Comparison of ENCODE assay signal across 22 cellular contexts in the genomic region with DNA sequence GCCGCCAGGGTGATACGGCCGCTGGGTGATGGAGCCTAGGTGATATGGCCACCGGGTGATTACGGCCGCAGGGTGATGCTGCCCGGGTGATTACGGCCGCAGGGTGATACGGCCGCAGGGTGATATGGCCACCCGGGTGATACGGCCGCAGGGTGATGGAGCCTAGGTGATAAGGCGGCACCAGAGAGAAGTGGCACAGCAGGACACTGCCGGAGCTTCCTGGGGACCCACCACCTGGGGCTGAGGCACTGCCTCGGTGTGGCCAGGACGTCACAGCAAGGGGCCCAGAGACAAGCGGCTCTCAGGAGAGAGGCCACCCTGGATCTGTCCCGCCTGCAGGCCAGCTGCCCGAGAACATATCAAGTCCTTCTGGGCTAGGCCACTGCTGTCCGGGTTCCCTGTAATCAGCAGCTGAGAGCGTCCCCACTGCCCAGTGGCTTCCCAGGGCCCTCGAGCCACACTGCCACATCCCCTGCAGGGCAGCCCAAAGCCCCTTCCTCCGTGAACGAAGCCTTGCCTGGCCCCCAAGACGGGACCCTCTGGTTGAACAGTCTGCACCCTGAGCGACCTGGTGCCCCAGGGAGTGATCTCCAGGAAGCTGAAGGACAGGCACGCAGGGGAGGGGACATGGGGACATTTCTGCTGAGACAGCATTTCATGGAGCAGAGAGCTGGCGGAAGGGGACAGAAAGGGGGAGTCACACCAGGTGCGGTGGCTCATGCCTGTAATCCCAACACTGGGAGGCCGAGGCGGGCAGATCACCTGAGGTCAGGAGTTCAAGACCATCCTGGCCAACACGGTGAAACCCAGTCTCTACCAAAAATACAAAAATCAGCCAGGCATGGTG. TPM values are rescaled to one million over a fixed set of nuclear protein-coding genes. Genes with fewer than 3 reads are reported as not detected.
DNase-seq lines count a peak whose midpoint lies in the region; ATAC-seq, FAIRE-seq and TF ChIP-seq lines count a peak whose summit lies in the region.
"Had no signal": no experiment of that assay in that cellular context is flagged by ENCODE, and none has a peak within 500 bp of the region (broad histone marks: within the 10 kb centered on the region; RNA-seq: fewer than 3 reads in every experiment).

No MANE protein-coding gene starts in this region.

- H3K4me3 ChIP-seq in A549 (no peak overlapping the region), K562 (no peak overlapping the region), HepG2 (replicated peaks in 1 of 3; ENCODE audit: insufficient read depth in 1 of 3, low read depth in 2 of 3, low read length in 3 of 3) (no peak overlapping the region)
- H3K4me3 ChIP-seq: GM23248, HAP-1 had no signal

- FAIRE-seq in A549 (lab: Jason Lieb, UNC): no peak
- no peak for FAIRE-seq in K562 (lab: Jason Lieb, UNC)
- no peak for FAIRE-seq in HepG2 (lab: Jason Lieb, UNC)
- FAIRE-seq: A204.1, G401.6, GM12892, GM18507, HTR-8/SVneo had no signal

- no peak for TF ChIP-seq CTCF in A549 (IDR thresholded peaks at IDR 0.05)
- no peak for TF ChIP-seq CTCF in GM13976 (IDR thresholded peaks at IDR 0.05; ENCODE audit: borderline replicate concordance, control extremely low read depth, extremely low read depth, insufficient read depth, missing control alignments)
- TF ChIP-seq CTCF in K562 (IDR thresholded peaks at IDR 0.05 in 2 of 3, conservative IDR thresholded peaks at IDR 0.05 in 1 of 3; ENCODE audit: insufficient read depth in 2 of 3, low read depth in 1 of 3, low read length in 3 of 3): no peak
- TF ChIP-seq CTCF in HepG2 (CRISPR knock-in tag; IDR thresholded peaks at IDR 0.05): no peak

- H3K9ac ChIP-seq in K562 (ENCODE audit: insufficient read depth in 1 of 2, low read depth in 2 of 2, low read length in 2 of 2): no peak overlapping the region
- H3K9ac ChIP-seq in HepG2 (ENCODE audit: insufficient read depth, low read depth, low read length): no peak overlapping the region
- H3K9ac ChIP-seq: GM23248 had no signal

- H3K79me2 ChIP-seq in K562 (ENCODE audit: control insufficient read depth, insufficient read depth, low read length): peaks cover 66% of the 10 kb centered on the region
- H3K79me2 ChIP-seq in HepG2 (ENCODE audit: insufficient read depth, low read length): peaks cover 35% of the 10 kb centered on the region

- in situ Hi-C loops in GM13976 (cut with MboI; ENCODE audit: low sequenced_read_pairs, unreplicated experiment): no loop called here
- in situ Hi-C loops in K562 (cut with MboI): no loop called here
- in situ Hi-C loops in HepG2 (cut with HindIII; ENCODE audit: extremely low pct_ligation_motif_present, low pct_unique_long_range_greater_than_20kb): loop anchor here (5.0 kb wide), 1 partner anchor 63 kb away; no protein-coding TSS in a partner anchor

- no peaks in the 10 kb centered on the region for H3K4me1 ChIP-seq in A549
- peaks cover 0 to 22% of the 10 kb centered on the region in 2 experiments; a peak in 1 of 5 replicates for H3K4me1 ChIP-seq in K562 (replicated peaks in 1 of 2; ENCODE audit: control insufficient read depth in 2 of 2, insufficient read depth in 2 of 2, low read length in 2 of 2)
- H3K4me1 ChIP-seq in HepG2 (ENCODE audit: insufficient read depth, low read length): no peaks in the 10 kb centered on the region
- H3K4me1 ChIP-seq: BE2C, HAP-1 had no signal

- CTCF ChIA-PET in A549 (lab: Yijun Ruan, JAX): interaction anchor here (0.6 to 3.8 kb wide), 4 partner anchors 11 to 194 kb away, joined by 3 to 14 read pairs (median 3); no protein-coding TSS in a partner anchor
- CTCF ChIA-PET in K562 (lab: Yijun Ruan, JAX; ENCODE audit: low intra/inter-chr PET ratio): no interaction called here
- CTCF ChIA-PET in HepG2 (lab: Yijun Ruan, JAX; ENCODE audit: low intra/inter-chr PET ratio, low total read pairs): no interaction called here

- TF ChIP-seq RAD21 in A549 (conservative IDR thresholded peaks at IDR 0.05 in 1 of 2, IDR thresholded peaks at IDR 0.05 in 1 of 2) (no peak), K562 (CRISPR knock-in tag; conservative IDR thresholded peaks at IDR 0.05 in 1 of 2, IDR thresholded peaks at IDR 0.05 in 1 of 2) (no peak), HepG2 (CRISPR knock-in tag; IDR thresholded peaks at IDR 0.05) (no peak)

- no peaks in the 10 kb centered on the region for H3K9me1 ChIP-seq in K562 (ENCODE audit: control insufficient read depth, insufficient read depth, low read length)

- no peaks in the 10 kb centered on the region for H3K9me3 ChIP-seq in A549
- H3K9me3 ChIP-seq in K562 (replicated peaks; ENCODE audit: control insufficient read depth, insufficient read depth, low read depth, low read length): peaks cover 2% of the 10 kb centered on the region; the same call in 1 of the 2 replicates
- H3K9me3 ChIP-seq in HepG2 (ENCODE audit: low read length): no peaks in the 10 kb centered on the region
- H3K9me3 ChIP-seq: BE2C, HAP-1 had no signal

- WGBS in A549 (ENCODE audit: missing lambda C conversion rate): 93% methylated on average over 28 of the region's 34 CpGs
- 98% methylated on average over 20 of the region's 34 CpGs for WGBS in K562 (ENCODE audit: insufficient coverage, low coverage, missing lambda C conversion rate)
- 98% methylated on average over 14 of the region's 34 CpGs for WGBS in HepG2 (ENCODE audit: low lambda C conversion rate)

- H3K4me2 ChIP-seq in A549: no peak overlapping the region
- no peak overlapping the region for H3K4me2 ChIP-seq in K562 (ENCODE audit: insufficient read depth, low read length)
- H3K4me2 ChIP-seq in HepG2 (ENCODE audit: low read depth, low read length): no peak overlapping the region

- POLR2A ChIA-PET in A549 (lab: Yijun Ruan, JAX): no interaction called here
- POLR2A ChIA-PET in K562 (lab: Yijun Ruan, JAX): no interaction called here
- POLR2A ChIA-PET in HepG2 (lab: Yijun Ruan, JAX): no interaction called here

- no peaks in the 10 kb centered on the region for H3K27me3 ChIP-seq in K562 (ENCODE audit: control insufficient read depth in 2 of 2, insufficient read depth in 2 of 2, low read length in 2 of 2)
- H3K27me3 ChIP-seq in HepG2 (ENCODE audit: control insufficient read depth in 1 of 2, insufficient read depth in 2 of 2, low read length in 2 of 2): no peaks in the 10 kb centered on the region; a peak in 1 of 5 replicates
- H3K27me3 ChIP-seq: BE2C had no signal

- H3K36me3 ChIP-seq in K562 (ENCODE audit: control insufficient read depth, insufficient read depth, low read length): peaks cover 80% of the 10 kb centered on the region
- H3K36me3 ChIP-seq in HepG2 (replicated peaks in 1 of 2; ENCODE audit: control insufficient read depth in 1 of 2, insufficient read depth in 2 of 2, low read length in 2 of 2): peaks cover 39 to 78% of the 10 kb centered on the region in 2 experiments

- no peak overlapping the region for H2AFZ ChIP-seq in K562 (ENCODE audit: low read depth, low read length)
- no peak overlapping the region for H2AFZ ChIP-seq in HepG2 (ENCODE audit: low read length)
- H2AFZ ChIP-seq: GM23248 had no signal

- no peak for DNase-seq in A549 (ENCODE audit: low read depth in 1 of 2, low spot score in 1 of 2)
- DNase-seq in GM13976 (ENCODE audit: low spot score): peak; percentile 37
- DNase-seq in K562 (ENCODE audit: extremely low read depth in 1 of 4, low spot score in 3 of 4): no peak
- DNase-seq in HepG2 (ENCODE audit: low spot score): no peak
- no peak for DNase-seq in NK-92 treated with Interleukin-12 subunit alpha and Interleukin-12 subunit beta, amount 100 ng/mL, for 24 hours (lab: John Stamatoyannopoulos, UW)
- DNase-seq in erythroblast (lab: John Stamatoyannopoulos, UW): no peak
- DNase-seq in kidney glomerular epithelial cell (lab: John Stamatoyannopoulos, UW): no peak
- DNase-seq: BE2C; CD4-positive, alpha-beta memory T cell; DMS153; DMS79 treated with DMSO at 0.1 percent for 48 hours; EL; GM23248; KBM-7 had no signal

- no TSS peak for BruUV-seq in K562 (replicated peaks; lab: Mats Ljungman, UMichigan)
- no TSS peak for BruUV-seq in HepG2 (replicated peaks; lab: Mats Ljungman, UMichigan)

- TF ChIP-seq EP300 in A549 (IDR thresholded peaks at IDR 0.05) (no peak), K562 (IDR thresholded peaks at IDR 0.05; ENCODE audit: low read length) (no peak), HepG2 (IDR thresholded peaks at IDR 0.05; ENCODE audit: low read depth in 2 of 2, low read length in 2 of 2) (no peak), HepG2 (CRISPR knock-in tag; IDR thresholded peaks at IDR 0.05; ENCODE audit: borderline replicate concordance) (no peak)

- ATAC-seq in A549 (no peak), K562 (no peak), HepG2 (no peak), HG03432 (IDR thresholded peaks at IDR 0.05; ENCODE audit: unreplicated experiment) (no peak)

- H4K20me1 ChIP-seq in K562 (replicated peaks; ENCODE audit: control insufficient read depth, insufficient read depth, low read length) (no peaks in the 10 kb centered on the region), HepG2 (ENCODE audit: insufficient read depth, low read length) (peaks cover 32% of the 10 kb centered on the region)

- intact Hi-C loops in K562 (cut with micrococcal nuclease) (no loop called here), HepG2 (cut with micrococcal nuclease; ENCODE audit: unreplicated experiment) (no loop called here)

- H3K27ac ChIP-seq in A549: no peak overlapping the region
- no peak overlapping the region for H3K27ac ChIP-seq in K562 (ENCODE audit: extremely low read depth, low read depth, low read length)
- H3K27ac ChIP-seq in HepG2 (ENCODE audit: extremely low read length, insufficient read depth, low read length): no peak overlapping the region
- H3K27ac ChIP-seq: C4-2B, GM23248 had no signal

- TF ChIP-seq POLR2A in A549 (IDR thresholded peaks at IDR 0.05; ENCODE audit: low read length): no peak
- TF ChIP-seq POLR2A in K562 (conservative IDR thresholded peaks at IDR 0.05): no peak
- no peak for TF ChIP-seq POLR2A in HepG2 (IDR thresholded peaks at IDR 0.05; ENCODE audit: insufficient read depth in 1 of 2, low read depth in 2 of 2, low read length in 2 of 2)
- no peak for TF ChIP-seq POLR2A in erythroblast (IDR thresholded peaks at IDR 0.05; ENCODE audit: low read length)

RNA-seq across cellular contexts. Expression of a gene that starts 22.1 kb away (rescaled TPM):
- 10.7 and 12.5 TPM in 2 replicates for polyA plus RNA-seq in A549 (2011; rRNA removed)
- 30.2 and 54.5 TPM in 2 replicates for polyA plus RNA-seq in A549 (2012; cell fraction: cytosol; rRNA removed)
- 44.0 and 78.8 TPM in 2 replicates for polyA plus RNA-seq in A549 (2012; cell fraction: nucleus; rRNA removed)
- polyA plus RNA-seq in A549 (2017; fragmentation: RNase III; extraction: RNeasy Plus Mini Kit Qiagen cat#74134 plus additional on column Dnase treatment): 35.1 to 39.3 TPM (median 36.7 TPM) in 3 replicates
- 7.8 and 9.9 TPM in 2 replicates for polyA minus RNA-seq in A549 (2011; rRNA and poly(A)+ RNA removed)
- 17.6 and 47.4 TPM in 2 replicates for total RNA-seq in K562 (2011; cell fraction: chromatin; rRNA removed; ENCODE audit: low replicate concordance)
- total RNA-seq in K562 (2011; cell fraction: nucleolus; rRNA removed): 27.8 and 29.1 TPM in 2 replicates
- 19.5 and 20.7 TPM in 2 replicates for total RNA-seq in K562 (2011; cell fraction: nucleoplasm; rRNA removed)
- 77.6 and 84.0 TPM in 2 replicates for total RNA-seq in K562 (2014; rRNA removed)
- total RNA-seq in K562 (2014; rRNA removed; fragmentation: Illumina TruSeq; extraction: Trizol): 5.3 and 5.7 TPM in 2 replicates
- 26.1 and 30.6 TPM in 2 replicates for total RNA-seq in K562 (2015; rRNA removed; fragmentation: Illumina TruSeq; extraction: Trizol)
- 65.9 and 73.8 TPM in 2 replicates for total RNA-seq in K562 (2021)
- polyA plus RNA-seq in K562 (2011; rRNA removed): 7.3 and 10.9 TPM in 2 replicates
- 11.1 and 55.5 TPM in 2 replicates for polyA plus RNA-seq in K562 (2011; cell fraction: cytosol; rRNA removed)
- 10.4 and 17.2 TPM in 2 replicates for polyA plus RNA-seq in K562 (2011; cell fraction: nucleus; rRNA removed)
- 35.3 and 37.8 TPM in 2 replicates for polyA plus RNA-seq in K562 (2012)
- 6.9 and 20.9 TPM in 2 replicates for polyA plus RNA-seq in K562 (2014; fragmentation: Illumina TruSeq; extraction: Trizol)
- polyA plus RNA-seq in K562 (2014; fragmentation: Nextera tagmentation; extraction: Ambion mirVana): under 1 TPM; 0.45 to 0.53 TPM
- polyA plus RNA-seq in K562 (2014; rRNA removed): 51.1 and 54.4 TPM in 2 replicates
- polyA minus RNA-seq in K562 (2011; rRNA and poly(A)+ RNA removed): 1.8 and 3.2 TPM in 2 replicates
- polyA minus RNA-seq in K562 (2011; cell fraction: cytosol; rRNA and poly(A)+ RNA removed): 20.8 and 30.9 TPM in 2 replicates
- 6.3 and 6.7 TPM in 2 replicates for polyA minus RNA-seq in K562 (2011; cell fraction: nucleus; rRNA and poly(A)+ RNA removed)
- 35.6 and 42.8 TPM in 2 replicates for total RNA-seq in HepG2 (2016; rRNA removed; fragmentation: Illumina TruSeq; extraction: Trizol)
- total RNA-seq in HepG2 (2016; cell fraction: cytosol; rRNA removed; fragmentation: Illumina TruSeq; extraction: Trizol; ENCODE audit: low read depth): 29.0 and 33.1 TPM in 2 replicates
- 34.7 and 46.1 TPM in 2 replicates for total RNA-seq in HepG2 (2016; cell fraction: insoluble cytoplasmic fraction; rRNA removed; fragmentation: Illumina TruSeq; extraction: Trizol)
- 62.2 and 73.5 TPM in 2 replicates for total RNA-seq in HepG2 (2016; cell fraction: membrane; rRNA removed; fragmentation: Illumina TruSeq; extraction: Trizol)
- 17.6 and 21.2 TPM in 2 replicates for total RNA-seq in HepG2 (2016; cell fraction: nucleus; rRNA removed; fragmentation: Illumina TruSeq; extraction: Trizol)
- 15.1 and 23.1 TPM in 2 replicates for polyA plus RNA-seq in HepG2 (2011; rRNA removed)
- 9.6 and 21.1 TPM in 2 replicates for polyA plus RNA-seq in HepG2 (2011; cell fraction: cytosol; rRNA removed)
- 24.0 and 30.1 TPM in 2 replicates for polyA plus RNA-seq in HepG2 (2011; cell fraction: nucleus; rRNA removed)
- 20.1 and 21.2 TPM in 2 replicates for polyA plus RNA-seq in HepG2 (2012)
- 34.6 and 40.9 TPM in 2 replicates for polyA plus RNA-seq in HepG2 (2016; cell fraction: cytosol; fragmentation: Illumina TruSeq; extraction: Trizol; ENCODE audit: low read depth)
- polyA plus RNA-seq in HepG2 (2016; cell fraction: insoluble cytoplasmic fraction; fragmentation: Illumina TruSeq; extraction: Trizol; ENCODE audit: low read depth): 47.2 and 47.3 TPM in 2 replicates
- 55.5 and 74.3 TPM in 2 replicates for polyA plus RNA-seq in HepG2 (2016; cell fraction: membrane; fragmentation: Illumina TruSeq; extraction: Trizol; ENCODE audit: low read depth)
- polyA plus RNA-seq in HepG2 (2016; cell fraction: nucleus; fragmentation: Illumina TruSeq; extraction: Trizol; ENCODE audit: insufficient read depth, low read depth): 38.1 and 41.9 TPM in 2 replicates
- 11.1 and 37.8 TPM in 2 replicates for polyA minus RNA-seq in HepG2 (2011; rRNA and poly(A)+ RNA removed; ENCODE audit: low replicate concordance)
- polyA minus RNA-seq in HepG2 (2011; cell fraction: cytosol; rRNA and poly(A)+ RNA removed): 24.6 and 29.7 TPM in 2 replicates
- polyA minus RNA-seq in HepG2 (2011; cell fraction: nucleus; rRNA and poly(A)+ RNA removed): 9.8 and 11.8 TPM in 2 replicates

RNA-seq across cellular contexts. Expression of a gene that starts 42.1 kb away (rescaled TPM):
- polyA plus RNA-seq in A549 (2011; rRNA removed): 10.5 and 16.5 TPM in 2 replicates
- 25.2 and 37.2 TPM in 2 replicates for polyA plus RNA-seq in A549 (2012; cell fraction: cytosol; rRNA removed)
- polyA plus RNA-seq in A549 (2012; cell fraction: nucleus; rRNA removed): 65.0 and 72.7 TPM in 2 replicates
- polyA plus RNA-seq in A549 (2017; fragmentation: RNase III; extraction: RNeasy Plus Mini Kit Qiagen cat#74134 plus additional on column Dnase treatment): 23.1 to 26.2 TPM (median 25.5 TPM) in 3 replicates
- polyA minus RNA-seq in A549 (2011; rRNA and poly(A)+ RNA removed): 15.4 and 15.6 TPM in 2 replicates
- total RNA-seq in K562 (2011; cell fraction: chromatin; rRNA removed; ENCODE audit: low replicate concordance): 10.3 and 22.0 TPM in 2 replicates
- 14.7 and 18.6 TPM in 2 replicates for total RNA-seq in K562 (2011; cell fraction: nucleolus; rRNA removed)
- total RNA-seq in K562 (2011; cell fraction: nucleoplasm; rRNA removed): 13.4 and 17.9 TPM in 2 replicates
- 20.0 and 20.8 TPM in 2 replicates for total RNA-seq in K562 (2014; rRNA removed)
- total RNA-seq in K562 (2014; rRNA removed; fragmentation: Illumina TruSeq; extraction: Trizol): 2.0 and 2.8 TPM in 2 replicates
- total RNA-seq in K562 (2015; rRNA removed; fragmentation: Illumina TruSeq; extraction: Trizol): 6.9 and 7.0 TPM in 2 replicates
- 38.8 and 40.0 TPM in 2 replicates for total RNA-seq in K562 (2021)
- polyA plus RNA-seq in K562 (2011; rRNA removed): 6.1 and 7.4 TPM in 2 replicates
- polyA plus RNA-seq in K562 (2011; cell fraction: cytosol; rRNA removed): 14.2 and 42.2 TPM in 2 replicates
- polyA plus RNA-seq in K562 (2011; cell fraction: nucleus; rRNA removed): 10.7 and 21.0 TPM in 2 replicates
- 17.4 and 18.2 TPM in 2 replicates for polyA plus RNA-seq in K562 (2012)
- 7.7 and 10.6 TPM in 2 replicates for polyA plus RNA-seq in K562 (2014; fragmentation: Illumina TruSeq; extraction: Trizol)
- polyA plus RNA-seq in K562 (2014; fragmentation: Nextera tagmentation; extraction: Ambion mirVana): under 1 TPM; 0.39 to 0.49 TPM
- polyA plus RNA-seq in K562 (2014; rRNA removed): 24.3 and 28.4 TPM in 2 replicates
- 2.2 and 4.2 TPM in 2 replicates for polyA minus RNA-seq in K562 (2011; rRNA and poly(A)+ RNA removed)
- 8.6 and 9.5 TPM in 2 replicates for polyA minus RNA-seq in K562 (2011; cell fraction: cytosol; rRNA and poly(A)+ RNA removed)
- polyA minus RNA-seq in K562 (2011; cell fraction: nucleus; rRNA and poly(A)+ RNA removed): 2.8 and 3.4 TPM in 2 replicates
- total RNA-seq in HepG2 (2016; rRNA removed; fragmentation: Illumina TruSeq; extraction: Trizol): 24.4 and 30.3 TPM in 2 replicates
- 8.7 and 10.7 TPM in 2 replicates for total RNA-seq in HepG2 (2016; cell fraction: cytosol; rRNA removed; fragmentation: Illumina TruSeq; extraction: Trizol; ENCODE audit: low read depth)
- 24.3 and 28.9 TPM in 2 replicates for total RNA-seq in HepG2 (2016; cell fraction: insoluble cytoplasmic fraction; rRNA removed; fragmentation: Illumina TruSeq; extraction: Trizol)
- total RNA-seq in HepG2 (2016; cell fraction: membrane; rRNA removed; fragmentation: Illumina TruSeq; extraction: Trizol): 18.5 and 19.0 TPM in 2 replicates
- total RNA-seq in HepG2 (2016; cell fraction: nucleus; rRNA removed; fragmentation: Illumina TruSeq; extraction: Trizol): 16.6 and 20.8 TPM in 2 replicates
- polyA plus RNA-seq in HepG2 (2011; rRNA removed): 27.4 and 34.2 TPM in 2 replicates
- polyA plus RNA-seq in HepG2 (2011; cell fraction: cytosol; rRNA removed): 26.3 and 39.4 TPM in 2 replicates
- 141 and 147 TPM in 2 replicates for polyA plus RNA-seq in HepG2 (2011; cell fraction: nucleus; rRNA removed)
- 31.4 and 36.8 TPM in 2 replicates for polyA plus RNA-seq in HepG2 (2012)
- 9.9 and 10.2 TPM in 2 replicates for polyA plus RNA-seq in HepG2 (2016; cell fraction: cytosol; fragmentation: Illumina TruSeq; extraction: Trizol; ENCODE audit: low read depth)
- 35.6 and 37.8 TPM in 2 replicates for polyA plus RNA-seq in HepG2 (2016; cell fraction: insoluble cytoplasmic fraction; fragmentation: Illumina TruSeq; extraction: Trizol; ENCODE audit: low read depth)
- 15.1 and 15.7 TPM in 2 replicates for polyA plus RNA-seq in HepG2 (2016; cell fraction: membrane; fragmentation: Illumina TruSeq; extraction: Trizol; ENCODE audit: low read depth)
- polyA plus RNA-seq in HepG2 (2016; cell fraction: nucleus; fragmentation: Illumina TruSeq; extraction: Trizol; ENCODE audit: insufficient read depth, low read depth): 59.4 and 67.1 TPM in 2 replicates
- 7.0 and 28.3 TPM in 2 replicates for polyA minus RNA-seq in HepG2 (2011; rRNA and poly(A)+ RNA removed; ENCODE audit: low replicate concordance)
- 15.8 and 20.3 TPM in 2 replicates for polyA minus RNA-seq in HepG2 (2011; cell fraction: cytosol; rRNA and poly(A)+ RNA removed)
- polyA minus RNA-seq in HepG2 (2011; cell fraction: nucleus; rRNA and poly(A)+ RNA removed): 11.1 and 17.4 TPM in 2 replicates
